Comparison of ENCODE assay signal across 26 cellular contexts in genomic region chr5:53034832-53035231, GRCh38. TPM values are rescaled to one million over a fixed set of nuclear protein-coding genes. Genes with fewer than 3 reads are reported as not detected.
A peak's percentile ranks its signal among the peaks of the same experiment; 100 is the strongest.
DNase-seq lines count a peak whose midpoint lies in the region; ATAC-seq and TF ChIP-seq lines count a peak whose summit lies in the region.
"Had no signal": no experiment of that assay in that cellular context is flagged by ENCODE, and none has a peak within 500 bp of the region (broad histone marks: within the 10 kb centered on the region; RNA-seq: fewer than 3 reads in every experiment).

No MANE protein-coding gene starts in this region.

- H3K4me1 ChIP-seq in mammary epithelial cell (ENCODE audit: insufficient read depth, low read length) = peaks cover 85% of the 10 kb centered on the region
- peaks cover 3 to 14% of the 10 kb centered on the region in 2 donors for H3K4me1 ChIP-seq in breast epithelium
- H3K4me1 ChIP-seq in Panc1 (ENCODE audit: control insufficient read depth, insufficient read depth, low read length) = peaks cover 64% of the 10 kb centered on the region
- peaks cover 44% of the 10 kb centered on the region for H3K4me1 ChIP-seq in Caco-2
- H3K4me1 ChIP-seq: BE2C had no signal

- POLR2A ChIA-PET in Panc1 (lab: Charles Lee) = no interaction called here
- POLR2A ChIA-PET in Caco-2 (lab: Charles Lee) = no interaction called here

- CTCF ChIA-PET in mammary epithelial cell (lab: Charles Lee; ENCODE audit: low non-redundant PET) = interaction anchor here (0.5 kb wide), 1 partner anchor 113 kb away, joined by 4 read pairs; no protein-coding TSS in a partner anchor
- CTCF ChIA-PET in Panc1 (lab: Charles Lee) = interaction anchor here (0.7 kb wide), 1 partner anchor 37 kb away, joined by 3 read pairs; no protein-coding TSS in a partner anchor
- CTCF ChIA-PET in Caco-2 (lab: Charles Lee) = interaction anchor here (1.1 to 1.2 kb wide), 2 partner anchors 78 to 86 kb away, joined by 4 to 6 read pairs; no protein-coding TSS in a partner anchor

- no peak for ATAC-seq in Panc1

- intact Hi-C loops in mammary epithelial cell (cut with micrococcal nuclease) (no loop called here), breast epithelium (cut with DNase I; ENCODE audit: low total_unique reads) (no loop called here), Panc1 (cut with micrococcal nuclease; ENCODE audit: unreplicated experiment) (no loop called here), Caco-2 (cut with micrococcal nuclease; ENCODE audit: unreplicated experiment) (loop anchor here (5.0 kb wide), 1 partner anchor 48 kb away; the partner anchor contains the start of gene ITGA2)

- H3K9ac ChIP-seq in mammary epithelial cell (ENCODE audit: insufficient read depth, low read length) = no peak overlapping the region
- H3K9ac ChIP-seq: KMS-11, SK-N-SH had no signal

- no peak for DNase-seq in T-helper 1 cell
- DNase-seq in mammary epithelial cell = no peak
- DNase-seq in breast epithelium (ENCODE audit: low spot score in 2 of 2) = no peak
- no peak for DNase-seq in Panc1 (ENCODE audit: low read depth, low spot score)
- DNase-seq in NK-92 treated with Interleukin-12 subunit alpha and Interleukin-12 subunit beta, amount 100 ng/mL, for 24 hours (lab: John Stamatoyannopoulos, UW) = no peak
- DNase-seq in Caco-2 = no peak
- DNase-seq in T1000 (lab: John Stamatoyannopoulos, UW) = no peak
- DNase-seq: ACHN; BE2C; CD8-positive, alpha-beta memory T cell; H7; NCI-H1048; NCI-H1417; NCI-H1694; NCI-H2029 treated with DMSO at 0.1 percent for 48 hours; NCI-H2171; NCI-H226; NCI-H510A; NCI-H69; SK-N-SH had no signal

- peaks cover 20% of the 10 kb centered on the region for H3K36me3 Mint-ChIP-seq in T-helper 1 cell treated with Interleukin-12 subunit alpha and Interleukin-12 subunit beta and Interleukin-4 antibody, amounts not matched to agents 30 μg/mL and 1 μg/mL, for 36 hours (ENCODE audit: low read depth)
- H3K36me3 Mint-ChIP-seq in Caco-2 (ENCODE audit: insufficient read depth, unreplicated experiment) = peaks cover 13% of the 10 kb centered on the region
- H3K36me3 Mint-ChIP-seq: CD14-positive monocyte; CD8-positive, alpha-beta memory T cell; IgD-negative memory B cell had no signal

- no peaks in the 10 kb centered on the region for H4K20me1 ChIP-seq in mammary epithelial cell (ENCODE audit: insufficient read depth, low read length)

- H3K4me2 ChIP-seq in mammary epithelial cell (ENCODE audit: insufficient read depth, low read depth, low read length) = peak overlapping the region; percentile 44
- H3K4me2 ChIP-seq: KMS-11, SK-N-SH had no signal

- no peak for TF ChIP-seq POLR2A in breast epithelium (IDR thresholded peaks at IDR 0.05)

- H3K27ac Mint-ChIP-seq in T-helper 1 cell treated with Interleukin-12 subunit alpha and Interleukin-12 subunit beta and Interleukin-4 antibody, amounts not matched to agents 30 μg/mL and 1 μg/mL, for 36 hours = peak overlapping the region; percentile 14
- no peak overlapping the region for H3K27ac Mint-ChIP-seq in Caco-2 (ENCODE audit: unreplicated experiment)
- H3K27ac Mint-ChIP-seq: CD14-positive monocyte; CD8-positive, alpha-beta memory T cell; IgD-negative memory B cell had no signal

- H3K79me2 ChIP-seq in mammary epithelial cell (ENCODE audit: insufficient read depth, low read length) = peaks cover 58% of the 10 kb centered on the region

- H3K4me3 ChIP-seq in mammary epithelial cell (replicated peaks in 1 of 3; ENCODE audit: insufficient read depth in 1 of 3, low read depth in 2 of 3, low read length in 3 of 3) (no peak overlapping the region), breast epithelium (no peak overlapping the region), Panc1 (ENCODE audit: low read depth in 2 of 2, low read length in 2 of 2) (no peak overlapping the region), Caco-2 (ENCODE audit: low read depth, low read length) (no peak overlapping the region)

- no peak overlapping the region for H2AFZ ChIP-seq in mammary epithelial cell (ENCODE audit: low read depth, low read length)

- in situ Hi-C loops in mammary epithelial cell (cut with MboI; ENCODE audit: low sequenced_read_pairs in 2 of 2) = loop anchor here in 1 of 2 donors (5.0 kb wide), 1 partner anchor 43 kb away; no protein-coding TSS in a partner anchor
- in situ Hi-C loops in Panc1 (cut with HindIII; ENCODE audit: low pct_unique_long_range_greater_than_20kb, low sequenced_read_pairs) = no loop called here

- dilution Hi-C loops in mammary epithelial cell (cut with HindIII; ENCODE audit: low sequenced_read_pairs) = loop anchor here (5.0 kb wide), 1 partner anchor 43 kb away; no protein-coding TSS in a partner anchor

- peaks cover 4% of the 10 kb centered on the region for H3K36me3 ChIP-seq in mammary epithelial cell (ENCODE audit: insufficient read depth, low read length)
- no peaks in the 10 kb centered on the region for H3K36me3 ChIP-seq in breast epithelium
- H3K36me3 ChIP-seq in Panc1 (ENCODE audit: control insufficient read depth, insufficient read depth, low read length) = no peaks in the 10 kb centered on the region; the same call in 1 of the 2 replicates
- H3K36me3 ChIP-seq in Caco-2 (ENCODE audit: control insufficient read depth, insufficient read depth, low read length) = no peaks in the 10 kb centered on the region
- H3K36me3 ChIP-seq: BE2C had no signal

- BruUV-seq in mammary epithelial cell (replicated peaks; lab: Mats Ljungman, UMichigan) (no TSS peak), Panc1 (replicated peaks; lab: Mats Ljungman, UMichigan) (no TSS peak), Caco-2 (replicated peaks; lab: Mats Ljungman, UMichigan) (no TSS peak)

- H3K4me1 Mint-ChIP-seq in T-helper 1 cell treated with Interleukin-12 subunit alpha and Interleukin-12 subunit beta and Interleukin-4 antibody, amounts not matched to agents 30 μg/mL and 1 μg/mL, for 36 hours (ENCODE audit: low read depth) = peaks cover 61% of the 10 kb centered on the region
- peaks cover 38% of the 10 kb centered on the region for H3K4me1 Mint-ChIP-seq in Caco-2 (ENCODE audit: low read depth, unreplicated experiment)
- H3K4me1 Mint-ChIP-seq: CD14-positive monocyte had no signal

- no peaks in the 10 kb centered on the region for H3K27me3 Mint-ChIP-seq in T-helper 1 cell treated with Interleukin-12 subunit alpha and Interleukin-12 subunit beta and Interleukin-4 antibody, amounts not matched to agents 30 μg/mL and 1 μg/mL, for 36 hours (ENCODE audit: low read depth)
- no peaks in the 10 kb centered on the region for H3K27me3 Mint-ChIP-seq in Caco-2 (ENCODE audit: insufficient read depth, unreplicated experiment)
- H3K27me3 Mint-ChIP-seq: CD8-positive, alpha-beta memory T cell; IgD-negative memory B cell had no signal

- H3K27me3 ChIP-seq in mammary epithelial cell (ENCODE audit: insufficient read depth, low read length) (no peaks in the 10 kb centered on the region), breast epithelium (no peaks in the 10 kb centered on the region), Panc1 (ENCODE audit: control insufficient read depth, insufficient read depth, low read length) (no peaks in the 10 kb centered on the region), Caco-2 (replicated peaks; ENCODE audit: control insufficient read depth, insufficient read depth, low read length) (no peaks in the 10 kb centered on the region)
- H3K27me3 ChIP-seq: BE2C had no signal

- peak overlapping the region; percentile 96 for H3K27ac ChIP-seq in mammary epithelial cell (ENCODE audit: insufficient read depth, low read depth, low read length)
- H3K27ac ChIP-seq in breast epithelium = no peak overlapping the region
- peak overlapping the region; percentile 1; the same call in 1 of the 2 replicates for H3K27ac ChIP-seq in Panc1 (ENCODE audit: low read length)
- H3K27ac ChIP-seq: 22Rv1, KMS-11 had no signal

- H3K9me3 ChIP-seq in mammary epithelial cell (replicated peaks; ENCODE audit: insufficient read depth, low read length) (no peaks in the 10 kb centered on the region), breast epithelium (no peaks in the 10 kb centered on the region), Panc1 (ENCODE audit: control insufficient read depth, insufficient read depth, low read depth, low read length) (no peaks in the 10 kb centered on the region), Caco-2 (no peaks in the 10 kb centered on the region)
- H3K9me3 ChIP-seq: BE2C, SK-N-SH had no signal

- TF ChIP-seq CTCF in mammary epithelial cell (conservative IDR thresholded peaks at IDR 0.05 in 1 of 2, IDR thresholded peaks at IDR 0.05 in 1 of 2; ENCODE audit: extremely low read depth in 1 of 2, insufficient read depth in 1 of 2, low read depth in 1 of 2, low read length in 2 of 2) = no peak
- no peak for TF ChIP-seq CTCF in breast epithelium (IDR thresholded peaks at IDR 0.05)
- no peak for TF ChIP-seq CTCF in Panc1 (IDR thresholded peaks at IDR 0.05)
- no peak for TF ChIP-seq CTCF in Caco-2 (IDR thresholded peaks at IDR 0.05; ENCODE audit: insufficient read depth in 1 of 2, low read depth in 1 of 2, low read length in 1 of 2, severe bottlenecking in 1 of 2, unreplicated experiment in 1 of 2)

- no peaks in the 10 kb centered on the region for H3K9me3 Mint-ChIP-seq in T-helper 1 cell treated with Interleukin-12 subunit alpha and Interleukin-12 subunit beta and Interleukin-4 antibody, amounts not matched to agents 30 μg/mL and 1 μg/mL, for 36 hours
- H3K9me3 Mint-ChIP-seq in Caco-2 (ENCODE audit: unreplicated experiment) = no peaks in the 10 kb centered on the region
- H3K9me3 Mint-ChIP-seq: CD14-positive monocyte; CD8-positive, alpha-beta memory T cell; IgD-negative memory B cell had no signal

- no peak overlapping the region for H3K4me3 Mint-ChIP-seq in T-helper 1 cell treated with Interleukin-12 subunit alpha and Interleukin-12 subunit beta and Interleukin-4 antibody, amounts not matched to agents 30 μg/mL and 1 μg/mL, for 36 hours
- H3K4me3 Mint-ChIP-seq in Caco-2 (ENCODE audit: unreplicated experiment) = no peak overlapping the region
- H3K4me3 Mint-ChIP-seq: CD14-positive monocyte; CD8-positive, alpha-beta memory T cell; IgD-negative memory B cell had no signal

RNA-seq across cellular contexts. Expression of gene ITGA2, which starts 45.7 kb away (rescaled TPM):
- 100 to 1,000 TPM; 191 to 204 TPM for total RNA-seq in mammary epithelial cell
- 86.5 TPM for polyA plus RNA-seq in mammary epithelial cell
- polyA minus RNA-seq in mammary epithelial cell = 266 TPM
- 10 to 100 TPM in 2 of 3 donors, under 1 TPM in 1; 0.80 to 33.7 (median 11.8) TPM for total RNA-seq in breast epithelium
- 41.8 TPM for total RNA-seq in Panc1 (2021; ENCODE audit: unreplicated experiment)
- 10.0 TPM for polyA plus RNA-seq in Panc1 (2012; ENCODE audit: insufficient read length)
- total RNA-seq in Caco-2 (2022) = 13.6 and 19.3 TPM in 2 replicates
- total RNA-seq: OCI-LY7 had no signal
- polyA plus RNA-seq: CD14-positive monocyte, IgD-negative memory B cell had no signal

Comparison
In these comparisons a context has a peak if more than half of its experiments do, and no peak if none do; other contexts are left out.
1. H3K27ac ChIP-seq: peak in mammary epithelial cell (single experiment) and Panc1 (single experiment); none in breast epithelium (0 of 2).